ENCODE assay signal across 14 cellular contexts in genomic region chr3:157767602-157768001, GRCh38.
"Had no signal": no experiment of that assay in that cellular context is flagged by ENCODE, and none has a peak within 500 bp of the region (broad histone marks: within the 10 kb centered on the region; RNA-seq: fewer than 3 reads in every experiment).

No MANE protein-coding gene starts in this region.

- H3K36me3 ChIP-seq: brain microvascular endothelial cell, esophagus squamous epithelium, heart left ventricle, uterus had no signal

- H3K9me3 ChIP-seq: esophagus squamous epithelium, heart left ventricle, uterus had no signal

- H3K27me3 ChIP-seq: brain microvascular endothelial cell, dorsolateral prefrontal cortex, esophagus squamous epithelium, heart left ventricle, uterus had no signal

- H3K4me1 ChIP-seq: esophagus squamous epithelium, heart left ventricle, uterus had no signal

- DNase-seq: activated CD4-positive, alpha-beta T cell treated with anti-CD3 and anti-CD28 coated beads, Interleukin-2, amount 50 U/mL, for 4 hours; activated effector memory CD4-positive, alpha-beta T cell treated with Interleukin-2 at 50 U/mL for 16 hours; activated T-cell treated with anti-CD3 and anti-CD28 coated beads, Interleukin-2, amount 50 U/mL, for 24 hours; amniotic stem cell; brain microvascular endothelial cell; dorsolateral prefrontal cortex; esophagus squamous epithelium; heart left ventricle; islet precursor cell; mammary epithelial cell; natural killer cell; right cardiac atrium; small intestine; uterus had no signal

- H3K27ac ChIP-seq: brain microvascular endothelial cell, dorsolateral prefrontal cortex, esophagus squamous epithelium, heart left ventricle, uterus had no signal

- H3K4me3 ChIP-seq: dorsolateral prefrontal cortex, esophagus squamous epithelium, heart left ventricle, uterus had no signal
